In the genomic region with DNA sequence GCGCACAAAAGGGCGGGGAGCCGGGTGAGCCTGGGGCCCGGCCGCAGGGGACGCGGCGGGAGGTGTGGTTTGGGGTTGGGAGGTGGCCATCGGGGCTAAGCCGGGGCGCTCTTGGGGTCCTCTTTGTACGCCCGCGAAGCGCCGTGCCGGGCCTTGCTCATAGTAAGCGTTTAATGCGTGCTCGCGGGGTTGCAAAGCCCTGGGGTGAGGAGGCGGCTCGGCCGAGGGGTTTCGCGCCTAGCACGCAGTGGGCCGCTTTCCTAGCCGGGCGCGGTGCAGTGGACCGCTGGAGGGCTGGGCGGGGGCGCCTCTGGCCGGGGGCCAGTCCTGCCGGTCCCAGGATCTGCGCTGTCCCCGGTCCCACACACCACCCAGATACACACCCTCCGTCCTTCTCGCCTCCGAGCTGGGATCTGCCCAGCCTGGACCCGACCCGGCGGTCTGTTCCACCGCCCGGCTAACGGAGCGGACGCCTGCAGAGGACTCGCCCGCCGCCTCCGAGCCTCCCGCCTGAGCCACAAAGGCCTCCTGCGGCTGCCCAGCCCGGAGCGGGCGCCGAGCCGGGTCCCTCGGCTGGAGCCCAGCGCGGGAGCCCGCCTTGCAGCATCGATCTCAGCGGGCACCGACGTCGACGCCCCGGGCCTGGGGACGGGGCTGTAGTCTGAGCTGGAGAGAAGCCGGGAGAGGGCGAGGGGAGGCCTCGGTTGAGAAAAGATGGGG, we compare ENCODE assay signal across 8 cellular contexts. TPM values are rescaled to one million over a fixed set of nuclear protein-coding genes. Genes with fewer than 3 reads are reported as not detected.
DNase-seq lines count a peak whose midpoint lies in the region; ATAC-seq and TF ChIP-seq lines count a peak whose summit lies in the region.

No MANE protein-coding gene starts in this region.

- no peak overlapping the region for H3K27ac Mint-ChIP-seq in H9
- no peak overlapping the region for H3K27ac Mint-ChIP-seq in activated CD8-positive, alpha-beta T cell treated with anti-CD3 and anti-CD28 coated beads, Interleukin-2, amount 10 ng/mL, durations not matched to agents 7 days and 5 days

- H3K4me1 ChIP-seq in H9 (ENCODE audit: insufficient read depth, low read length), result no peaks in the 10 kb centered on the region
- H3K4me1 ChIP-seq in right atrium auricular region, result peaks cover 0 to 45% of the 10 kb centered on the region in 2 donors
- H3K4me1 ChIP-seq in skeletal muscle satellite cell (ENCODE audit: control insufficient read depth, insufficient read depth, low read length), result peaks cover 6% of the 10 kb centered on the region

- H3K23me2 ChIP-seq in H9 (ENCODE audit: insufficient read length, low read depth, low read length, poor library complexity, severe bottlenecking), result peaks cover 23% of the 10 kb centered on the region

- no peak overlapping the region for H4K91ac ChIP-seq in H9 (ENCODE audit: insufficient read length, low read depth, low read length)

- POLR2A ChIA-PET in activated CD8-positive, alpha-beta T cell treated with anti-CD3 and anti-CD28 coated beads, Interleukin-2, amount 10 ng/mL, durations not matched to agents 7 days and 5 days (lab: Charles Lee), result interaction anchor here (0.7 kb wide), 1 partner anchor 11 kb away, joined by 3 read pairs; no protein-coding TSS in a partner anchor

- peaks cover 88% of the 10 kb centered on the region for H3K27me3 Mint-ChIP-seq in H9 (ENCODE audit: low read depth)
- peaks cover 60% of the 10 kb centered on the region for H3K27me3 Mint-ChIP-seq in activated CD8-positive, alpha-beta T cell treated with anti-CD3 and anti-CD28 coated beads, Interleukin-2, amount 10 ng/mL, durations not matched to agents 7 days and 5 days (ENCODE audit: low read depth)

- no peak overlapping the region; the same call in 1 of the 2 replicates for H3K14ac ChIP-seq in H9 (ENCODE audit: insufficient read depth, low read length)

- H3K4me1 Mint-ChIP-seq in H9, result peaks cover 7 to 25% of the 10 kb centered on the region in 2 experiments; a peak in 3 of 4 replicates
- peaks cover 9% of the 10 kb centered on the region for H3K4me1 Mint-ChIP-seq in activated CD8-positive, alpha-beta T cell treated with anti-CD3 and anti-CD28 coated beads, Interleukin-2, amount 10 ng/mL, durations not matched to agents 7 days and 5 days (ENCODE audit: low read depth)

- no peaks in the 10 kb centered on the region; a peak in 1 of 7 replicates for H3K36me3 Mint-ChIP-seq in H9 (ENCODE audit: insufficient read depth in 1 of 3, low read depth in 3 of 3)
- no peaks in the 10 kb centered on the region for H3K36me3 Mint-ChIP-seq in activated CD8-positive, alpha-beta T cell treated with anti-CD3 and anti-CD28 coated beads, Interleukin-2, amount 10 ng/mL, durations not matched to agents 7 days and 5 days (ENCODE audit: low read depth)

- no peak for TF ChIP-seq CTCF in H9 (conservative IDR thresholded peaks at IDR 0.05)
- no peak for TF ChIP-seq CTCF in right atrium auricular region (IDR thresholded peaks at IDR 0.05)

- H3K27me3 ChIP-seq in H9 (ENCODE audit: insufficient read depth, low read length) (peaks cover 33% of the 10 kb centered on the region), right atrium auricular region (peaks cover 39 to 42% of the 10 kb centered on the region in 2 donors), skeletal muscle satellite cell (ENCODE audit: control insufficient read depth, insufficient read depth, low read length) (peaks cover 88% of the 10 kb centered on the region)

- H3K36me3 ChIP-seq in right atrium auricular region (no peaks in the 10 kb centered on the region), skeletal muscle satellite cell (ENCODE audit: insufficient read depth, low read length) (no peaks in the 10 kb centered on the region)

- no peak overlapping the region for H2BK20ac ChIP-seq in H9 (ENCODE audit: low read depth, low read length, poor library complexity, severe bottlenecking)

- no peak overlapping the region for H4K5ac ChIP-seq in H9 (ENCODE audit: insufficient read length, low read depth, low read length)

- no peak overlapping the region for H2AK5ac ChIP-seq in H9 (ENCODE audit: insufficient read length, low read length)

- H3K4me3 ChIP-seq in right atrium auricular region (peak overlapping the region; percentile 14 to 46), skeletal muscle satellite cell (ENCODE audit: low read length) (no peak overlapping the region)

- no peak overlapping the region for H3K56ac ChIP-seq in H9 (ENCODE audit: insufficient read length, low read depth, low read length)

- WGBS in H9 (ENCODE audit: extremely low coverage, insufficient read length, low lambda C conversion rate), result no CpG with 5 or more reads among the region's 75 CpGs

- no peak overlapping the region for H3K18ac ChIP-seq in H9 (ENCODE audit: insufficient read length, low read depth, low read length)

- no peaks in the 10 kb centered on the region for H3K9me3 Mint-ChIP-seq in H9
- H3K9me3 Mint-ChIP-seq in activated CD8-positive, alpha-beta T cell treated with anti-CD3 and anti-CD28 coated beads, Interleukin-2, amount 10 ng/mL, durations not matched to agents 7 days and 5 days (ENCODE audit: insufficient read depth), result no peaks in the 10 kb centered on the region

- DNase-seq in AG08396 (ENCODE audit: low spot score), result peak; percentile 59
- peak; percentile 66 for DNase-seq in H9
- DNase-seq in activated CD8-positive, alpha-beta T cell treated with anti-CD3 and anti-CD28 coated beads, Interleukin-2, amount 10 ng/mL, durations not matched to agents 7 days and 5 days, result no peak
- no peak for DNase-seq in right atrium auricular region (ENCODE audit: low spot score)
- no peak for DNase-seq in NCI-H2029 (lab: John Stamatoyannopoulos, UW)

- CTCF ChIA-PET in activated CD8-positive, alpha-beta T cell treated with anti-CD3 and anti-CD28 coated beads, Interleukin-2, amount 10 ng/mL, durations not matched to agents 7 days and 5 days (lab: Charles Lee), result interaction anchor here (2.0 to 2.4 kb wide), 3 partner anchors 74 to 95 kb away, joined by 5 to 11 read pairs (median 10); no protein-coding TSS in a partner anchor

- no peak overlapping the region for H4K8ac ChIP-seq in H9 (replicated peaks; ENCODE audit: insufficient read length, low read depth, low read length)

- H3K4ac ChIP-seq in H9 (ENCODE audit: low read depth, low read length), result no peak overlapping the region

- H3K23ac ChIP-seq in H9 (ENCODE audit: insufficient read length, low read depth, low read length), result no peak overlapping the region

- no peaks in the 10 kb centered on the region for H3K79me2 ChIP-seq in H9 (ENCODE audit: insufficient read depth, low read length)

- peak overlapping the region; percentile 68 for H3K4me2 ChIP-seq in H9 (ENCODE audit: insufficient read depth, insufficient read length, low read length)
- H3K4me2 ChIP-seq in skeletal muscle satellite cell (ENCODE audit: low read length), result peak overlapping the region; percentile 29

- no peak overlapping the region for H3T11ph ChIP-seq in H9 (ENCODE audit: low read length)

- no peak overlapping the region for H2BK5ac ChIP-seq in H9 (ENCODE audit: insufficient read length, low read length)

- H3K9me3 ChIP-seq in H9 (ENCODE audit: control insufficient read depth, low read depth, low read length) (no peaks in the 10 kb centered on the region), right atrium auricular region (no peaks in the 10 kb centered on the region), skeletal muscle satellite cell (replicated peaks; ENCODE audit: low read length) (no peaks in the 10 kb centered on the region)

- no peak overlapping the region for H2BK15ac ChIP-seq in H9 (ENCODE audit: low read depth, low read length)

- no peak overlapping the region for H2BK12ac ChIP-seq in H9 (ENCODE audit: insufficient read length, low read depth, low read length)

- H3K9ac ChIP-seq in H9 (ENCODE audit: extremely low read depth, insufficient read length, low read length), result no peak overlapping the region
- H3K9ac ChIP-seq in skeletal muscle satellite cell (ENCODE audit: low read depth, low read length), result no peak overlapping the region

- H4K20me1 ChIP-seq in H9 (ENCODE audit: control insufficient read depth, insufficient read depth, insufficient read length), result no peaks in the 10 kb centered on the region

- H2BK120ac ChIP-seq in H9 (ENCODE audit: low read depth, low read length, poor library complexity, severe bottlenecking), result no peak overlapping the region

- H3K79me1 ChIP-seq in H9 (ENCODE audit: insufficient read depth, low read depth, low read length, poor library complexity, severe bottlenecking), result no peaks in the 10 kb centered on the region

- no peak overlapping the region for H3K27ac ChIP-seq in H9 (ENCODE audit: insufficient read length, low read depth, low read length)
- no peak overlapping the region for H3K27ac ChIP-seq in right atrium auricular region

- no peak overlapping the region for H2AFZ ChIP-seq in H9 (ENCODE audit: low read length)

- ATAC-seq in activated CD8-positive, alpha-beta T cell treated with anti-CD3 and anti-CD28 coated beads, Interleukin-2, amount 10 ng/mL, durations not matched to agents 7 days and 5 days, result peak; percentile 54
- no peak for ATAC-seq in HG03469 (IDR thresholded peaks at IDR 0.05; ENCODE audit: unreplicated experiment)
- ATAC-seq in HG03097 (IDR thresholded peaks at IDR 0.05; ENCODE audit: low FRiP score, unreplicated experiment), result no peak

- peak overlapping the region; percentile 51 to 88 for H3K4me3 Mint-ChIP-seq in H9
- H3K4me3 Mint-ChIP-seq in activated CD8-positive, alpha-beta T cell treated with anti-CD3 and anti-CD28 coated beads, Interleukin-2, amount 10 ng/mL, durations not matched to agents 7 days and 5 days, result no peak overlapping the region

RNA-seq across cellular contexts. Expression of a gene that starts 0.6 kb away (rescaled TPM):
- total RNA-seq in H9 (2021) (6.4 and 6.9 TPM in 2 replicates), right atrium auricular region (under 1 TPM in 1 of 2 donors, not detected in 1; 0.12 TPM)
- not detected for total RNA-seq in activated CD8-positive, alpha-beta T cell treated with anti-CD3 and anti-CD28 coated beads, Interleukin-2, amount 10 ng/mL, durations not matched to agents 7 days and 5 days
- 0.22 TPM in 1 of 2 replicates, not detected in the other for total RNA-seq in skeletal muscle satellite cell (2012; rRNA removed)

Comparison
In these comparisons a context has a peak if more than half of its experiments do, and no peak if none do; other contexts are left out.
1. DNase-seq: peak in AG08396 (single experiment) and H9 (single experiment); none in activated CD8-positive, alpha-beta T cell treated with anti-CD3 and anti-CD28 coated beads, Interleukin-2, amount 10 ng/mL, durations not matched to agents 7 days and 5 days (single experiment), right atrium auricular region (single experiment) and NCI-H2029 (single experiment).